Comparison of ENCODE assay signal across 1 cellular context in genomic region chr15:67550522-67550921, GRCh38.
A peak's percentile ranks its signal among the peaks of the same experiment; 100 is the strongest.
TF ChIP-seq lines count a peak whose summit lies in the region.

No MANE protein-coding gene starts in this region.

TF ChIP-seq in HepG2, 621 proteins besides CTCF, POLR2A, EP300 and RAD21:
- TF ChIP-seq ATF1 (CRISPR knock-in tag; IDR thresholded peaks at IDR 0.05): no peak
- no peak for TF ChIP-seq MTA3 (CRISPR knock-in tag; IDR thresholded peaks at IDR 0.05)
- 0 out of 2 replicates have a peak, but pooled peaks have one; percentile 13 for TF ChIP-seq FOSL2 (CRISPR knock-in tag; IDR thresholded peaks at IDR 0.05)
- no peak for TF ChIP-seq CREB3 (CRISPR knock-in tag; IDR thresholded peaks at IDR 0.05)
- no peak for TF ChIP-seq ZNF253 (CRISPR knock-in tag; IDR thresholded peaks at IDR 0.05; ENCODE audit: borderline replicate concordance)
- no peak for TF ChIP-seq HNRNPK (IDR thresholded peaks at IDR 0.05; ENCODE audit: low read depth, low read length, poor library complexity, severe bottlenecking)
TF ChIP-seq in HepG2: peak in this region for 1.
